ENCODE assay signal across 14 cellular contexts in genomic region chr1:207813513-207813881, GRCh38.
DNase-seq lines count a peak whose midpoint lies in the region; ATAC-seq and TF ChIP-seq lines count a peak whose summit lies in the region.
"Had no signal": no experiment of that assay in that cellular context is flagged by ENCODE, and none has a peak within 500 bp of the region (broad histone marks: within the 10 kb centered on the region; RNA-seq: fewer than 3 reads in every experiment).

No MANE protein-coding gene starts in this region.

- no peak for ATAC-seq in CD4-positive, CD25-positive, alpha-beta regulatory T cell (ENCODE audit: low read depth in 2 of 2)
- ATAC-seq in GM19467 (IDR thresholded peaks at IDR 0.05; ENCODE audit: unreplicated experiment) = no peak
- ATAC-seq: Panc1 had no signal

- H3K27ac ChIP-seq in CD4-positive, CD25-positive, alpha-beta regulatory T cell (ENCODE audit: insufficient read depth, low read length, poor library complexity, severe bottlenecking) = no peak overlapping the region
- H3K27ac ChIP-seq in VCaP (0 out of 2 replicates have a peak overlapping the region, but pooled peaks have one; percentile 16), esophagus muscularis mucosa (replicated peaks in 1 of 4) (peak overlapping the region; percentile 97 to 99 (median 98)), skeletal muscle tissue (ENCODE audit: low read depth, low read length) (peak overlapping the region; percentile 91)
- H3K27ac ChIP-seq: C4-2B, cardiac muscle cell, HL-60 had no signal

- peaks cover 14 to 83% (median 48%) of the 10 kb centered on the region in 4 donors for H3K4me1 Mint-ChIP-seq in CD4-positive, CD25-positive, alpha-beta regulatory T cell
- peaks cover 22% of the 10 kb centered on the region for H3K4me1 Mint-ChIP-seq in Caco-2 (ENCODE audit: low read depth, unreplicated experiment)

- H3K4me3 Mint-ChIP-seq in CD4-positive, CD25-positive, alpha-beta regulatory T cell = peak overlapping the region in 1 of 4 donors; percentile 32
- no peak overlapping the region for H3K4me3 Mint-ChIP-seq in Caco-2 (ENCODE audit: unreplicated experiment)

- H3K27me3 Mint-ChIP-seq in CD4-positive, CD25-positive, alpha-beta regulatory T cell = no peaks in the 10 kb centered on the region
- H3K27me3 Mint-ChIP-seq in Caco-2 (ENCODE audit: insufficient read depth, unreplicated experiment) = no peaks in the 10 kb centered on the region

- peak overlapping the region; percentile 44 to 84 (median 60) for H3K9ac ChIP-seq in skeletal muscle tissue (ENCODE audit: low read depth in 1 of 3, low read length in 3 of 3)

- H3K27ac Mint-ChIP-seq in CD4-positive, CD25-positive, alpha-beta regulatory T cell = peak overlapping the region; percentile 32 to 87 (median 73)
- no peak overlapping the region for H3K27ac Mint-ChIP-seq in Caco-2 (ENCODE audit: unreplicated experiment)

- intact Hi-C loops in esophagus muscularis mucosa (cut with DNase I) = loop anchor here (5.0 to 10.0 kb wide), 2 partner anchors 51 to 149 kb away; no protein-coding TSS in a partner anchor
- intact Hi-C loops in Caco-2 (cut with micrococcal nuclease; ENCODE audit: unreplicated experiment) = loop anchor here (2.0 kb wide), 1 partner anchor 13 kb away; no protein-coding TSS in a partner anchor

- TF ChIP-seq CTCF in VCaP (conservative IDR thresholded peaks at IDR 0.05) (no peak), esophagus muscularis mucosa (IDR thresholded peaks at IDR 0.05) (no peak), Caco-2 (IDR thresholded peaks at IDR 0.05; ENCODE audit: insufficient read depth in 1 of 2, low read depth in 1 of 2, low read length in 1 of 2, severe bottlenecking in 1 of 2, unreplicated experiment in 1 of 2) (no peak), GM10266 (IDR thresholded peaks at IDR 0.05; ENCODE audit: control insufficient read depth, insufficient read depth, low read depth, missing control alignments) (no peak)

- CTCF ChIA-PET in Caco-2 (lab: Charles Lee) = no interaction called here

- peaks cover 0 to 2% (median 0%) of the 10 kb centered on the region in 7 donors for H3K9me3 Mint-ChIP-seq in CD4-positive, CD25-positive, alpha-beta regulatory T cell
- H3K9me3 Mint-ChIP-seq in Caco-2 (ENCODE audit: unreplicated experiment) = no peaks in the 10 kb centered on the region

- H3K36me3 Mint-ChIP-seq in CD4-positive, CD25-positive, alpha-beta regulatory T cell = peaks cover 51% of the 10 kb centered on the region
- peaks cover 61% of the 10 kb centered on the region for H3K36me3 Mint-ChIP-seq in Caco-2 (ENCODE audit: insufficient read depth, unreplicated experiment)

- H3K4me1 ChIP-seq in CD4-positive, CD25-positive, alpha-beta regulatory T cell (ENCODE audit: control insufficient read depth, insufficient read depth, low read length, poor library complexity, severe bottlenecking) = no peaks in the 10 kb centered on the region
- H3K4me1 ChIP-seq in esophagus muscularis mucosa (peaks cover 94 to 100% (median 100%) of the 10 kb centered on the region in 4 donors), skeletal muscle tissue (ENCODE audit: control insufficient read depth in 3 of 3, insufficient read depth in 3 of 3, low read length in 3 of 3) (peaks cover 94 to 97% (median 97%) of the 10 kb centered on the region in 3 donors), Caco-2 (no peaks in the 10 kb centered on the region)

- peaks cover 94% of the 10 kb centered on the region for H3K36me3 ChIP-seq in CD4-positive, CD25-positive, alpha-beta regulatory T cell (ENCODE audit: control insufficient read depth, insufficient read depth, low read length)
- peaks cover 64 to 98% (median 90%) of the 10 kb centered on the region in 4 donors for H3K36me3 ChIP-seq in esophagus muscularis mucosa
- peaks cover 70 to 81% (median 74%) of the 10 kb centered on the region in 3 donors for H3K36me3 ChIP-seq in skeletal muscle tissue (ENCODE audit: control insufficient read depth in 3 of 3, insufficient read depth in 3 of 3, low read length in 3 of 3)
- peaks cover 1% of the 10 kb centered on the region for H3K36me3 ChIP-seq in Caco-2 (ENCODE audit: control insufficient read depth, insufficient read depth, low read length)
- H3K36me3 ChIP-seq: cardiac muscle cell had no signal

- TF ChIP-seq POLR2A in esophagus muscularis mucosa (IDR thresholded peaks at IDR 0.05; ENCODE audit: low read depth) = no peak

- DNase-seq in CD4-positive, CD25-positive, alpha-beta regulatory T cell = no peak
- peak; percentile 87 for DNase-seq in esophagus muscularis mucosa (ENCODE audit: extremely low spot score)
- no peak for DNase-seq in Caco-2
- DNase-seq in GM10266 (ENCODE audit: extremely low spot score) = no peak
- no peak for DNase-seq in kidney glomerular epithelial cell (lab: John Stamatoyannopoulos, UW)
- DNase-seq: NCI-H226 had no signal

- H3K27me3 ChIP-seq in CD4-positive, CD25-positive, alpha-beta regulatory T cell (ENCODE audit: control insufficient read depth, insufficient read depth, low read length) = no peaks in the 10 kb centered on the region
- H3K27me3 ChIP-seq in esophagus muscularis mucosa (no peaks in the 10 kb centered on the region), skeletal muscle tissue (ENCODE audit: control insufficient read depth in 3 of 3, insufficient read depth in 3 of 3, low read length in 3 of 3) (no peaks in the 10 kb centered on the region), Caco-2 (replicated peaks; ENCODE audit: control insufficient read depth, insufficient read depth, low read length) (no peaks in the 10 kb centered on the region)
- H3K27me3 ChIP-seq: cardiac muscle cell had no signal

- 72% methylated on average over 3 of the region's 3 CpGs for WGBS in esophagus muscularis mucosa

- POLR2A ChIA-PET in Caco-2 (lab: Charles Lee) = no interaction called here

- no TSS peak for BruUV-seq in Caco-2 (replicated peaks; lab: Mats Ljungman, UMichigan)

- H3K4me3 ChIP-seq in CD4-positive, CD25-positive, alpha-beta regulatory T cell (ENCODE audit: low read depth, low read length) = no peak overlapping the region
- H3K4me3 ChIP-seq in esophagus muscularis mucosa (peak overlapping the region; percentile 6 to 89 (median 28)), skeletal muscle tissue (ENCODE audit: low read length in 3 of 3) (peak overlapping the region; percentile 56 to 67 (median 59)), Caco-2 (ENCODE audit: low read depth, low read length) (no peak overlapping the region)
- H3K4me3 ChIP-seq: cardiac muscle cell, smooth muscle cell had no signal

- no peak for TF ChIP-seq EP300 in esophagus muscularis mucosa (IDR thresholded peaks at IDR 0.05)

- no peaks in the 10 kb centered on the region for H3K9me3 ChIP-seq in CD4-positive, CD25-positive, alpha-beta regulatory T cell (ENCODE audit: control insufficient read depth in 2 of 2, low read length in 2 of 2)
- H3K9me3 ChIP-seq in esophagus muscularis mucosa (no peaks in the 10 kb centered on the region), skeletal muscle tissue (ENCODE audit: control insufficient read depth in 3 of 3, low read length in 3 of 3) (no peaks in the 10 kb centered on the region), Caco-2 (no peaks in the 10 kb centered on the region)

Comparison
In these comparisons a context has a peak if more than half of its experiments do, and no peak if none do; other contexts are left out.
1. H3K4me3 ChIP-seq: peak in esophagus muscularis mucosa (4 of 4) and skeletal muscle tissue (3 of 3); none in CD4-positive, CD25-positive, alpha-beta regulatory T cell (single experiment) and Caco-2 (single experiment).